In the genomic region with DNA sequence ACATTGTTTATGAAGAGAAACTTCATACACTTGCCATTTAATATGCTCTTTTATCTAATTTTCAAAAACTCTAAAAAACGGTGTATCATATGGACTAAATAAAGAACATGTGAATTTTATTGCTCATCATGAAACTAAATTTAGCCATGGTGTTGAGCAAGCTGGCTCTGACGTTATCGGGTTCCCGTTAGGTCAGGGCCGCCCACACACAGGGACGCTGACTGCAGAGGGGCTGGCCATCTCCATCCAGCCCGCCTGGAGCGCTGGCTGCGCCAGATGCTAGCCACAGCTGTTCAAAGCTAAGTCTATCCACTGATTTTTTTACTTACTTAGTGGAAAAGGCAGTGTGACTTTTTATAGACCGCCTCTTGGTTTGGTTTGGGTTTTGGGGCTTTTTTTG, we compare ENCODE assay signal across 9 cellular contexts. TPM values are rescaled to one million over a fixed set of nuclear protein-coding genes. Genes with fewer than 3 reads are reported as not detected.
A peak's percentile ranks its signal among the peaks of the same experiment; 100 is the strongest.
DNase-seq lines count a peak whose midpoint lies in the region; ATAC-seq and TF ChIP-seq lines count a peak whose summit lies in the region.
"Had no signal": no experiment of that assay in that cellular context is flagged by ENCODE, and none has a peak within 500 bp of the region (broad histone marks: within the 10 kb centered on the region; RNA-seq: fewer than 3 reads in every experiment).

No MANE protein-coding gene starts in this region.

- H3K36me3 ChIP-seq in RWPE2 (ENCODE audit: low read depth) = peaks cover 3% of the 10 kb centered on the region; the same call in 1 of the 2 replicates

- no peaks in the 10 kb centered on the region for H3K27me3 ChIP-seq in RWPE2 (ENCODE audit: insufficient read depth, poor library complexity, severe bottlenecking)

- H3K4me3 ChIP-seq in RWPE2 (ENCODE audit: severe bottlenecking) (no peak overlapping the region), fibroblast of villous mesenchyme (ENCODE audit: low read depth, low read length) (no peak overlapping the region), retinal pigment epithelial cell (ENCODE audit: low read length) (no peak overlapping the region)

- ATAC-seq in RWPE2 (ENCODE audit: low read depth) = peak; percentile 48; the same call in 2 of the 3 replicates
- ATAC-seq in GM18517 (IDR thresholded peaks at IDR 0.05; ENCODE audit: unreplicated experiment) = no peak
- no peak for ATAC-seq in HG02840 (IDR thresholded peaks at IDR 0.05; ENCODE audit: low FRiP score, unreplicated experiment)

- H3K4me1 ChIP-seq in RWPE2 (ENCODE audit: insufficient read depth, poor library complexity, severe bottlenecking) = no peaks in the 10 kb centered on the region

- H3K9me3 ChIP-seq in RWPE2 (ENCODE audit: severe bottlenecking) = no peaks in the 10 kb centered on the region

- no peak overlapping the region for H3K27ac ChIP-seq in RWPE2 (ENCODE audit: poor library complexity, severe bottlenecking)

- peak; percentile 70 for DNase-seq in Daoy (ENCODE audit: low read depth)
- DNase-seq in RWPE2 (ENCODE audit: low spot score) = no peak
- peak; percentile 98 for DNase-seq in fibroblast of villous mesenchyme (ENCODE audit: low read depth)
- peak; percentile 36 for DNase-seq in retinal pigment epithelial cell (ENCODE audit: low read depth)
- DNase-seq in LoVo (ENCODE audit: low spot score) = no peak
- DNase-seq in mesenteric fat pad (ENCODE audit: low spot score) = no peak
- DNase-seq: KG1 had no signal

- TF ChIP-seq CTCF in RWPE2 (IDR thresholded peaks at IDR 0.05; ENCODE audit: poor library complexity, severe bottlenecking) (no peak), fibroblast of villous mesenchyme (IDR thresholded peaks at IDR 0.05; ENCODE audit: insufficient read depth, low read depth, low read length) (no peak), retinal pigment epithelial cell (conservative IDR thresholded peaks at IDR 0.05; ENCODE audit: low read depth, low read length) (no peak)

RNA-seq across cellular contexts. Expression of a gene that starts 36.5 kb away (rescaled TPM):
- 219 and 264 TPM in 2 replicates for total RNA-seq in Daoy (2014; rRNA removed; shearing (Covaris generic))
- total RNA-seq in fibroblast of villous mesenchyme (336 and 518 TPM in 2 replicates), mesenteric fat pad (473 TPM)

Comparison
In these comparisons a context has a peak if more than half of its experiments do, and no peak if none do; other contexts are left out.
1. DNase-seq: peak in Daoy (single experiment), fibroblast of villous mesenchyme (single experiment) and retinal pigment epithelial cell (single experiment); none in RWPE2 (single experiment), LoVo (single experiment) and mesenteric fat pad (single experiment).